ENCODE assay signal across 1 cellular context in the genomic region with DNA sequence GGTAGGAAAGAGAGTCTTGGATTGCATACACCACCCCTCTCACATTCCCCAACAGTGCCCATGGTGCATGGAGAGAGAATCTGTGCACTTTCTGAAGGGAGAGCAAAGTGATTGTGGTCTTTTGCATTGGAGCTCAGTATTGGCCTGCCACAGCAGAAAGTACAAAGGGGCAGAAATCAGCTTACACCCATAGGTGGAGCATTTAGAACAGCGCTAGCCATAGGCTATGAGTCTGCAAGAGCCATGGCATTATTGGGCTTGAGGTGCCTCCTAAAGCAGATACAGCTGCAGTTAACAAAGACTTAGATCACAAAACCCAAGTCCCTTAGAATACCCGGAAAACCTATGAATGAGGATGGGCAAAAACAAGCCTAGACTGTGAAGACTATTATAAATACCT.
TF ChIP-seq lines count a peak whose summit lies in the region.

No MANE protein-coding gene starts in this region.

TF ChIP-seq in WTC11, 78 proteins besides CTCF, POLR2A, EP300 and RAD21:
- TF ChIP-seq ARID4B (CRISPR knock-in tag; IDR thresholded peaks at IDR 0.05; ENCODE audit: borderline replicate concordance) (no peak), CREB1 (CRISPR knock-in tag; IDR thresholded peaks at IDR 0.05) (no peak), ZNF317 (CRISPR knock-in tag; IDR thresholded peaks at IDR 0.05; ENCODE audit: borderline replicate concordance, low read depth) (no peak), PREB (CRISPR knock-in tag; IDR thresholded peaks at IDR 0.05; ENCODE audit: borderline replicate concordance) (no peak), JAZF1 (CRISPR knock-in tag; IDR thresholded peaks at IDR 0.05) (no peak), TP53 (CRISPR knock-in tag; IDR thresholded peaks at IDR 0.05) (no peak), SP1 (CRISPR knock-in tag; conservative IDR thresholded peaks at IDR 0.05) (no peak), AFF4 (CRISPR knock-in tag; IDR thresholded peaks at IDR 0.05; ENCODE audit: borderline replicate concordance) (no peak), E2F4 (CRISPR knock-in tag; IDR thresholded peaks at IDR 0.05; ENCODE audit: borderline replicate concordance, low read depth) (no peak), NR2C2 (CRISPR knock-in tag; IDR thresholded peaks at IDR 0.05) (no peak)
- TF ChIP-seq, protein P1, sequence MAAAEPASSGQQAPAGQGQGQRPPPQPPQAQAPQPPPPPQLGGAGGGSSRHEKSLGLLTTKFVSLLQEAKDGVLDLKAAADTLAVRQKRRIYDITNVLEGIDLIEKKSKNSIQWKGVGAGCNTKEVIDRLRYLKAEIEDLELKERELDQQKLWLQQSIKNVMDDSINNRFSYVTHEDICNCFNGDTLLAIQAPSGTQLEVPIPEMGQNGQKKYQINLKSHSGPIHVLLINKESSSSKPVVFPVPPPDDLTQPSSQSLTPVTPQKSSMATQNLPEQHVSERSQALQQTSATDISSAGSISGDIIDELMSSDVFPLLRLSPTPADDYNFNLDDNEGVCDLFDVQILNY (CRISPR knock-in tag; IDR thresholded peaks at IDR 0.05) = no peak
- TF ChIP-seq, protein P2, sequence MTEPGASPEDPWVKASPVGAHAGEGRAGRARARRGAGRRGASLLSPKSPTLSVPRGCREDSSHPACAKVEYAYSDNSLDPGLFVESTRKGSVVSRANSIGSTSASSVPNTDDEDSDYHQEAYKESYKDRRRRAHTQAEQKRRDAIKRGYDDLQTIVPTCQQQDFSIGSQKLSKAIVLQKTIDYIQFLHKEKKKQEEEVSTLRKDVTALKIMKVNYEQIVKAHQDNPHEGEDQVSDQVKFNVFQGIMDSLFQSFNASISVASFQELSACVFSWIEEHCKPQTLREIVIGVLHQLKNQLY (CRISPR knock-in tag; IDR thresholded peaks at IDR 0.05) = no peak
TF ChIP-seq in WTC11: peak in this region for 0.
